In the genomic region with DNA sequence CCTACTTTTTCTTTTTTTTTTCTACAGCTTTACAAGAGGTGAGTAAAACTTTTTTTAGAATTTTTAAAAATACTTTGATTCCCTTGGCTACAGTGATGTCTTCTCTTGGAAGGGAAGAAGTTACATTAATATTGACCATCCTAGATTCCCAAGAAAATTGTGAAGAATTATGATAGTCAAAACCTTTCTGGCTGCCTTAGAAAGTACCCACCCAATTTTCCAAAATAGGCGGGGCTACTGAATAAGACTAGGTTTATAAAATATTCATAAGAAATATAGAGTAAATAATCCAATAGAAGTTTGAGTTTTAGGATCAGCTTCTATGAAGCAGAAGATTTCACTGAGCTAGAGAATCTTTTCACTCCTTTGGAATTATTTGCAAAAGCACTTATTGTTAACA, we compare ENCODE assay signal across 20 cellular contexts. TPM values are rescaled to one million over a fixed set of nuclear protein-coding genes. Genes with fewer than 3 reads are reported as not detected.
DNase-seq lines count a peak whose midpoint lies in the region; ATAC-seq and TF ChIP-seq lines count a peak whose summit lies in the region.
"Had no signal": no experiment of that assay in that cellular context is flagged by ENCODE, and none has a peak within 500 bp of the region (broad histone marks: within the 10 kb centered on the region; RNA-seq: fewer than 3 reads in every experiment).

No MANE protein-coding gene starts in this region.

- intact Hi-C loops in right cardiac atrium (cut with DNase I) (loop anchor here in 1 of 4 donors (5.0 kb wide), 1 partner anchor 100 kb away; no protein-coding TSS in a partner anchor), left cardiac atrium (cut with DNase I) (loop anchor here in 1 of 2 donors (10.0 kb wide), 1 partner anchor 103 kb away; no protein-coding TSS in a partner anchor)

- H3K79me2 ChIP-seq in fibroblast of lung (ENCODE audit: control insufficient read depth, insufficient read depth, low read length) = peaks cover 84% of the 10 kb centered on the region
- peaks cover 77% of the 10 kb centered on the region for H3K79me2 ChIP-seq in osteoblast (ENCODE audit: insufficient read depth, low read length)
- H3K79me2 ChIP-seq in MM.1S (ENCODE audit: low read length) = no peaks in the 10 kb centered on the region

- peaks cover 14% of the 10 kb centered on the region for H4K20me1 ChIP-seq in fibroblast of lung (ENCODE audit: control insufficient read depth, extremely low read depth, insufficient read depth, low read length)
- H4K20me1 ChIP-seq in osteoblast (ENCODE audit: insufficient read depth, low read length) = peaks cover 65% of the 10 kb centered on the region
- no peaks in the 10 kb centered on the region for H4K20me1 ChIP-seq in MM.1S (ENCODE audit: insufficient read depth, low read length)

- H3K9me3 ChIP-seq in right cardiac atrium (ENCODE audit: control insufficient read depth, low read length) (no peaks in the 10 kb centered on the region), fibroblast of lung (ENCODE audit: control insufficient read depth, insufficient read depth, low read depth, low read length) (no peaks in the 10 kb centered on the region), osteoblast (ENCODE audit: low read depth, low read length) (no peaks in the 10 kb centered on the region), MM.1S (replicated peaks; ENCODE audit: insufficient read depth, low read length) (no peaks in the 10 kb centered on the region)
- H3K9me3 ChIP-seq: transverse colon had no signal

- DNase-seq in right cardiac atrium = no peak
- DNase-seq in left cardiac atrium = no peak
- DNase-seq in fibroblast of lung (ENCODE audit: low read depth in 2 of 2) = no peak
- no peak for DNase-seq in osteoblast (ENCODE audit: insufficient read length, low spot score, missing footprints)
- no peak for DNase-seq in epidermal melanocyte (ENCODE audit: insufficient read length, low spot score)
- DNase-seq in MM.1S = no peak
- DNase-seq in pons (ENCODE audit: low spot score) = no peak
- DNase-seq: ACHN; activated CD8-positive, alpha-beta T cell treated with anti-CD3 and anti-CD28 coated beads, Interleukin-2, amount 10 ng/mL, durations not matched to agents 7 days and 5 days; dermis blood vessel endothelial cell; HCEC 1CT; NK-92 treated with Interleukin-12 subunit alpha and Interleukin-12 subunit beta, amount 100 ng/mL, for 24 hours; stimulated activated CD4-positive, alpha-beta T cell treated with anti-CD3 and anti-CD28 coated beads, Interleukin-4, amount 100 ng/mL, for 4 hours; T-cell; transverse colon had no signal

- 57% methylated on average over 1 of the region's 1 CpG for WGBS in right cardiac atrium

- TF ChIP-seq CTCF in fibroblast of lung (conservative IDR thresholded peaks at IDR 0.05 in 1 of 2, IDR thresholded peaks at IDR 0.05 in 1 of 2; ENCODE audit: low read depth in 1 of 2, low read length in 2 of 2) (no peak), osteoblast (IDR thresholded peaks at IDR 0.05; ENCODE audit: extremely low read depth, low read depth, low read length) (no peak), MM.1S (IDR thresholded peaks at IDR 0.05; ENCODE audit: low read length) (no peak)

- peaks cover 20% of the 10 kb centered on the region for H3K36me3 ChIP-seq in fibroblast of lung (ENCODE audit: control insufficient read depth, insufficient read depth, low read length)
- H3K36me3 ChIP-seq in osteoblast (ENCODE audit: insufficient read depth, low read length) = peaks cover 74% of the 10 kb centered on the region
- no peaks in the 10 kb centered on the region for H3K36me3 ChIP-seq in MM.1S (replicated peaks; ENCODE audit: insufficient read depth, low read length)

- H3K27ac ChIP-seq in right cardiac atrium (ENCODE audit: low read length) (no peak overlapping the region), fibroblast of lung (ENCODE audit: insufficient read depth, low read length) (peak overlapping the region; percentile 96), osteoblast (ENCODE audit: low read depth, low read length) (peak overlapping the region; percentile 99), MM.1S (ENCODE audit: low read length) (no peak overlapping the region)

- H3K9me2 ChIP-seq in MM.1S (replicated peaks; ENCODE audit: insufficient read depth, low read length) = no peaks in the 10 kb centered on the region

- H3K4me3 ChIP-seq in right cardiac atrium (ENCODE audit: low read length) (peak overlapping the region; percentile 38), fibroblast of lung (replicated peaks in 1 of 4; ENCODE audit: control extremely low read depth in 1 of 4, insufficient read depth in 1 of 4, low read depth in 3 of 4, low read length in 4 of 4) (peak overlapping the region; percentile 87 to 100 (median 93)), osteoblast (ENCODE audit: insufficient read depth, low read length) (peak overlapping the region; percentile 94), MM.1S (ENCODE audit: low read length) (no peak overlapping the region)
- H3K4me3 ChIP-seq: GM12878 had no signal

- H3K9ac ChIP-seq in fibroblast of lung (ENCODE audit: insufficient read depth, low read length) = peak overlapping the region; percentile 49
- no peak overlapping the region for H3K9ac ChIP-seq in MM.1S (ENCODE audit: low read length)

- no peaks in the 10 kb centered on the region for H3F3A ChIP-seq in MM.1S (ENCODE audit: insufficient read depth, low read length)

- ATAC-seq in right cardiac atrium (no peak), left cardiac atrium (no peak), GM19463 (IDR thresholded peaks at IDR 0.05; ENCODE audit: unreplicated experiment) (no peak)
- ATAC-seq: activated CD8-positive, alpha-beta T cell treated with anti-CD3 and anti-CD28 coated beads, Interleukin-2, amount 10 ng/mL, durations not matched to agents 7 days and 5 days; GM12878; sciatic nerve; T-cell; WTC11 had no signal

- H3K4me2 ChIP-seq in fibroblast of lung (ENCODE audit: extremely low read depth, insufficient read depth, low read length) (peak overlapping the region; percentile 96), osteoblast (ENCODE audit: insufficient read depth, low read length) (peak overlapping the region; percentile 80), MM.1S (ENCODE audit: low read depth, low read length) (no peak overlapping the region)

- H3K4me1 ChIP-seq in right cardiac atrium (ENCODE audit: control insufficient read depth, insufficient read depth, low read length) (no peaks in the 10 kb centered on the region), fibroblast of lung (ENCODE audit: control insufficient read depth, extremely low read depth, insufficient read depth, low read length) (peaks cover 17% of the 10 kb centered on the region), osteoblast (ENCODE audit: insufficient read depth, low read length) (peaks cover 52% of the 10 kb centered on the region), MM.1S (ENCODE audit: low read length) (0 out of 2 replicates have a peak, but pooled peaks cover 4% of the 10 kb centered on the region)

- H2AFZ ChIP-seq in fibroblast of lung (ENCODE audit: low read length) (no peak overlapping the region), osteoblast (ENCODE audit: low read length) (no peak overlapping the region), MM.1S (ENCODE audit: low read length) (no peak overlapping the region)

- H3K27me3 ChIP-seq in right cardiac atrium (ENCODE audit: control insufficient read depth, insufficient read depth) (no peaks in the 10 kb centered on the region), fibroblast of lung (ENCODE audit: control insufficient read depth, insufficient read depth, low read length) (no peaks in the 10 kb centered on the region), osteoblast (ENCODE audit: insufficient read depth, low read length) (no peaks in the 10 kb centered on the region), MM.1S (replicated peaks; ENCODE audit: insufficient read depth, low read length) (no peaks in the 10 kb centered on the region)

RNA-seq across cellular contexts. Expression of a gene that starts 3.0 kb away (rescaled TPM):
- total RNA-seq in right cardiac atrium (100 to 1,000 TPM; 127 to 259 (median 202) TPM), left cardiac atrium (100 to 1,000 TPM; 258 to 270 TPM), fibroblast of lung (2,400 and 2,928 TPM in 2 replicates), osteoblast (8,305 and 11,912 TPM in 2 replicates)
- polyA plus RNA-seq in right cardiac atrium (115 TPM), fibroblast of lung (1,580 and 3,638 TPM in 2 replicates)
- polyA plus RNA-seq in fibroblast of lung (2012) = 1,860 and 4,504 TPM in 2 replicates
- 1,232 and 3,278 TPM in 2 replicates for polyA minus RNA-seq in fibroblast of lung (ENCODE audit: low replicate concordance)
- polyA plus RNA-seq: IgD-negative memory B cell had no signal

Comparison
In these comparisons a context has a peak if more than half of its experiments do, and no peak if none do; other contexts are left out.
1. H3K27ac ChIP-seq: peak in fibroblast of lung (single experiment) and osteoblast (single experiment); none in right cardiac atrium (single experiment) and MM.1S (single experiment).